ENCODE assay signal across 30 cellular contexts in the genomic region with DNA sequence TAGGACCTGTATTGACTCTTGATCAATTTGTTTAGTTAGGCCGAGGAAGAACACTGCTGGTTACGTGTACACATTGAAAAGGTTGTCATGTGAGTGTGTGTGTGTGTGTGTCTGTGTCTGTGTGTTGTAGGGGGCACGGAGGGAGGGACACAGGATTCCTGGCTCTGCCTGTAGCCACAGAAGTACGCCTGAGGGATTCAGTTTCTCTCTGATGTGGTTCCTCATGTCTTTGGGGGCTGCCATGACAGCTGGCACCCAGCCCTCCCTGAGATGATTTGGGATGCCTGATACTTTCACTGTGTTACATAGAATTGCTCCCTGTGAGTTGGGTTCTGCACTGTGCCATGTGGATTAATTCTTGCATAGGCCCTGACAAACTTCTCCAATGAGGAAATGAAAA.
"Had no signal": no experiment of that assay in that cellular context is flagged by ENCODE, and none has a peak within 500 bp of the region (broad histone marks: within the 10 kb centered on the region; RNA-seq: fewer than 3 reads in every experiment).

No MANE protein-coding gene starts in this region.

- H3K27me3 ChIP-seq: ascending aorta, cardiac muscle cell had no signal

- H3K9me3 ChIP-seq: ascending aorta had no signal

- DNase-seq: activated B cell treated with CpG ODN at 0.5 μM for 24 hours; activated CD4-positive, alpha-beta memory T cell treated with anti-CD3 and anti-CD28 coated beads, Interleukin-2, amount 10 ng/mL, durations not matched to agents 7 days and 5 days; activated CD4-positive, alpha-beta T cell treated with anti-CD3 and anti-CD28 coated beads for 1 hour; activated CD4-positive, alpha-beta T cell treated with anti-CD3 and anti-CD28 coated beads for 36 hours; activated CD4-positive, alpha-beta T cell treated with anti-CD3 and anti-CD28 coated beads for 48 hours; activated CD4-positive, alpha-beta T cell treated with anti-CD3 and anti-CD28 coated beads, Interleukin-2, amount 10 ng/mL, durations not matched to agents 7 days and 5 days; activated CD4-positive, alpha-beta T cell treated with anti-CD3 and anti-CD28 coated beads, Interleukin-2, amount 50 U/mL, for 48 hours; activated CD8-positive, alpha-beta memory T cell treated with anti-CD3 and anti-CD28 coated beads for 24 hours; activated CD8-positive, alpha-beta memory T cell treated with anti-CD3 and anti-CD28 coated beads, Interleukin-2, amount 10 ng/mL, durations not matched to agents 7 days and 5 days; activated CD8-positive, alpha-beta memory T cell treated with anti-CD3 and anti-CD28 coated beads, Interleukin-2, amount 50 U/mL, for 48 hours; activated CD8-positive, alpha-beta T cell treated with anti-CD3 and anti-CD28 coated beads, Interleukin-2, amount 10 ng/mL, durations not matched to agents 7 days and 5 days; activated effector memory CD4-positive, alpha-beta T cell treated with Interleukin-2 at 50 U/mL for 16 hours; activated gamma-delta T cell; activated naive CD4-positive, alpha-beta T cell treated with anti-CD3 and anti-CD28 coated beads, Interleukin-2, amount 10 ng/mL, durations not matched to agents 7 days and 5 days; activated naive CD4-positive, alpha-beta T cell treated with Interleukin-2 at 50 U/mL for 16 hours; activated naive CD8-positive, alpha-beta T cell treated with anti-CD3 and anti-CD28 coated beads, Interleukin-2, amount 10 ng/mL, durations not matched to agents 7 days and 5 days; activated naive CD8-positive, alpha-beta T cell treated with anti-CD3 and anti-CD28 coated beads, Interleukin-2, amount 50 U/mL, for 24 hours; activated T-cell treated with anti-CD3 and anti-CD28 coated beads, Interleukin-2, amount 50 U/mL, for 24 hours; activated T-cell treated with anti-CD3 and anti-CD28 coated beads, Interleukin-2, amount 50 U/mL, for 48 hours; amygdala; anterior cingulate cortex; caudate nucleus; cerebellar nuclear complex; T-helper 1 cell; T-helper 2 cell; T-helper 9 cell had no signal

- H3K4me3 ChIP-seq: ascending aorta, cardiac muscle cell had no signal

- H3K36me3 ChIP-seq: ascending aorta, cardiac muscle cell had no signal

- ATAC-seq: activated CD4-positive, alpha-beta T cell treated with anti-CD3 and anti-CD28 coated beads for 36 hours; activated CD4-positive, CD25-positive, alpha-beta regulatory T cell treated with anti-CD3 and anti-CD28 coated beads, Interleukin-2, amount 50 U/mL, for 24 hours; activated CD8-positive, alpha-beta memory T cell treated with anti-CD3 and anti-CD28 coated beads, Interleukin-2, amount 10 ng/mL, durations not matched to agents 7 days and 5 days; activated CD8-positive, alpha-beta T cell treated with anti-CD3 and anti-CD28 coated beads, Interleukin-2, amount 10 ng/mL, durations not matched to agents 7 days and 5 days; activated naive CD8-positive, alpha-beta T cell treated with anti-CD3 and anti-CD28 coated beads, Interleukin-2, amount 50 U/mL, for 24 hours had no signal

- H3K4me1 ChIP-seq: ascending aorta had no signal

- H3K27ac ChIP-seq: ascending aorta, cardiac muscle cell, VCaP had no signal
